In genomic region chr12:53506881-53507719, GRCh38 we compare ENCODE assay signal across 24 cellular contexts. TPM values are rescaled to one million over a fixed set of nuclear protein-coding genes. Genes with fewer than 3 reads are reported as not detected.
DNase-seq lines count a peak whose midpoint lies in the region; ATAC-seq and TF ChIP-seq lines count a peak whose summit lies in the region.
"Had no signal": no experiment of that assay in that cellular context is flagged by ENCODE, and none has a peak within 500 bp of the region (broad histone marks: within the 10 kb centered on the region; RNA-seq: fewer than 3 reads in every experiment).

Gene NPFF (minus strand): TSS chr12:53507484. CDS start chr12:53507474, 10 bp downstream.

- H2BK15ac ChIP-seq in mesenchymal stem cell (ENCODE audit: low read depth, poor library complexity, severe bottlenecking), result no peak within 1 kb of the TSS

- no peak within 1 kb of the TSS for H2BK5ac ChIP-seq in mesenchymal stem cell (ENCODE audit: low read depth, low read length, poor library complexity, severe bottlenecking)

- H3K36me3 ChIP-seq in mesenchymal stem cell (ENCODE audit: control insufficient read depth in 1 of 2, insufficient read depth in 2 of 2, low read depth in 1 of 2, low read length in 2 of 2), result peaks cover 70 to 72% of the 10 kb centered on the region in 2 experiments
- peaks cover 0 to 2% of the 10 kb centered on the region in 2 donors for H3K36me3 ChIP-seq in aorta (ENCODE audit: control insufficient read depth in 1 of 2, insufficient read depth in 2 of 2, low read length in 1 of 2)

- peak; percentile 66 for DNase-seq in Right ventricle myocardium inferior (ENCODE audit: missing footprints)
- DNase-seq in cardiac septum (ENCODE audit: low spot score), result no peak
- no peak for DNase-seq in WTC11 (ENCODE audit: low spot score)
- no peak for DNase-seq in mesenchymal stem cell
- DNase-seq in aorta, result peak; percentile 30 to 43
- DNase-seq in activated naive CD4-positive, alpha-beta T cell (lab: John Stamatoyannopoulos, UW), result no peak
- no peak for DNase-seq in NCI-H1105 treated with DMSO at 0.1 percent for 48 hours (lab: John Stamatoyannopoulos, UW)
- DNase-seq in KBM-7, result no peak
- DNase-seq: activated gamma-delta T cell, body of pancreas, Calu3, dermis blood vessel endothelial cell, esophagus squamous epithelium, GDM1, heart right ventricle, NCI-H187, NCI-H446 treated with DMSO at 0.1 percent for 48 hours, OCI-M1 had no signal

- no peak within 1 kb of the TSS for H3K23ac ChIP-seq in mesenchymal stem cell (ENCODE audit: low read length in 2 of 2)

- POLR2A ChIA-PET in WTC11 (lab: Charles Lee), result no interaction called here

- peak within 1 kb of the TSS; percentile 49; the same call in 1 of the 2 replicates for H3K27ac Mint-ChIP-seq in WTC11

- H3K4me1 Mint-ChIP-seq in WTC11, result peaks cover 6% of the 10 kb centered on the region

- no peak within 1 kb of the TSS for H3K18ac ChIP-seq in mesenchymal stem cell (ENCODE audit: low read depth in 1 of 2, low read length in 2 of 2)

- no peak within 1 kb of the TSS for H3K4me2 ChIP-seq in mesenchymal stem cell (ENCODE audit: low read length, poor library complexity, severe bottlenecking)

- H3K27ac ChIP-seq in mesenchymal stem cell (ENCODE audit: low read length, poor library complexity, severe bottlenecking) (no peak within 1 kb of the TSS), aorta (ENCODE audit: low read depth in 1 of 2, low read length in 2 of 2) (peak within 1 kb of the TSS in 1 of 2 donors; percentile 43)
- H3K27ac ChIP-seq: SJSA1 had no signal

- no peak within 1 kb of the TSS for H4K91ac ChIP-seq in mesenchymal stem cell (ENCODE audit: low read length)

- CTCF ChIA-PET in WTC11 (lab: Charles Lee), result interaction anchor here (0.7 to 6.8 kb wide), 6 partner anchors 8 to 180 kb away, joined by 3 to 99 read pairs (median 11); no protein-coding TSS in a partner anchor

- peaks cover 21% of the 10 kb centered on the region for H3K36me3 Mint-ChIP-seq in WTC11

- H3K27me3 Mint-ChIP-seq in WTC11 (ENCODE audit: low read depth), result no peaks in the 10 kb centered on the region

- no peak within 1 kb of the TSS for H4K8ac ChIP-seq in mesenchymal stem cell (ENCODE audit: low read length)

- H3K4me1 ChIP-seq in mesenchymal stem cell (ENCODE audit: control insufficient read depth, insufficient read depth, low read depth, low read length) (peaks cover 11% of the 10 kb centered on the region), aorta (ENCODE audit: control insufficient read depth in 1 of 2, insufficient read depth in 2 of 2, low read length in 2 of 2) (no peaks in the 10 kb centered on the region)

- no peak within 1 kb of the TSS for H2AFZ ChIP-seq in mesenchymal stem cell (ENCODE audit: low read depth, low read length)

- no peak within 1 kb of the TSS for H2BK12ac ChIP-seq in mesenchymal stem cell (ENCODE audit: low read length in 2 of 2)

- TF ChIP-seq CTCF in WTC11 (IDR thresholded peaks at IDR 0.05), result no peak

- ATAC-seq in Right ventricle myocardium inferior, result no peak
- ATAC-seq in WTC11, result peak; percentile 7; the same call in 1 of the 2 replicates
- ATAC-seq in aorta (ENCODE audit: low FRiP score), result no peak
- ATAC-seq: body of pancreas, heart right ventricle had no signal

- H3K4me3 ChIP-seq in mesenchymal stem cell (ENCODE audit: insufficient read depth in 1 of 2, low read depth in 1 of 2, low read length in 2 of 2), result no peak within 1 kb of the TSS
- no peak within 1 kb of the TSS for H3K4me3 ChIP-seq in aorta (ENCODE audit: low read length in 2 of 2)
- H3K4me3 ChIP-seq: body of pancreas, esophagus squamous epithelium, HAP-1, heart right ventricle, SJSA1 had no signal

- peak within 1 kb of the TSS; percentile 51 for H3K9ac ChIP-seq in mesenchymal stem cell (ENCODE audit: low read length)

- no peak within 1 kb of the TSS for H3K14ac ChIP-seq in mesenchymal stem cell (ENCODE audit: low read length in 2 of 2)

- 98% methylated on average over 11 of the region's 11 CpGs for WGBS in mesenchymal stem cell
- 80 to 84% methylated on average over 10 to 11 of the region's 11 CpGs for WGBS in aorta, 2 donors

- H2BK120ac ChIP-seq in mesenchymal stem cell (ENCODE audit: low read depth, low read length), result no peak within 1 kb of the TSS

- H3K9me3 Mint-ChIP-seq in WTC11, result no peaks in the 10 kb centered on the region

- intact Hi-C loops in Right ventricle myocardium inferior (cut with DNase I) (no loop called here), cardiac septum (cut with DNase I) (no loop called here), aorta (cut with DNase I) (loop anchor here (5.0 to 10.0 kb wide), 2 partner anchors 155 to 182 kb away; partner anchors contain the start of gene AAAS (in 2 of the 2))

- in situ Hi-C loops in KBM-7 (cut with MboI; ENCODE audit: low pct_unique_long_range_greater_than_20kb, low sequenced_read_pairs), result no loop called here

- H2AK5ac ChIP-seq in mesenchymal stem cell (ENCODE audit: low read length, severe bottlenecking), result no peak within 1 kb of the TSS

- H3K27me3 ChIP-seq in mesenchymal stem cell (ENCODE audit: control insufficient read depth in 1 of 2, insufficient read depth in 1 of 2, low read length in 2 of 2), result no peaks in the 10 kb centered on the region
- no peaks in the 10 kb centered on the region for H3K27me3 ChIP-seq in aorta (ENCODE audit: control insufficient read depth in 1 of 2, insufficient read depth in 2 of 2, low read length in 1 of 2)
- H3K27me3 ChIP-seq: body of pancreas, esophagus squamous epithelium, heart right ventricle, neutrophil, SJSA1 had no signal

- no peak within 1 kb of the TSS for H3K4ac ChIP-seq in mesenchymal stem cell (ENCODE audit: low read depth in 1 of 2, low read length in 2 of 2)

- no peaks in the 10 kb centered on the region for H3K9me3 ChIP-seq in mesenchymal stem cell (ENCODE audit: control insufficient read depth, low read length)
- no peaks in the 10 kb centered on the region for H3K9me3 ChIP-seq in aorta (ENCODE audit: control insufficient read depth, low read length)
- H3K9me3 ChIP-seq: body of pancreas, esophagus squamous epithelium, HAP-1, heart right ventricle, neutrophil, SJSA1 had no signal

- no peak within 1 kb of the TSS for H3K4me3 Mint-ChIP-seq in WTC11

- peaks cover 30% of the 10 kb centered on the region for H3K79me1 ChIP-seq in mesenchymal stem cell (replicated peaks; ENCODE audit: low read length, poor library complexity, severe bottlenecking)

TF ChIP-seq in WTC11, 78 proteins besides CTCF, POLR2A, EP300 and RAD21 (continues in another document):
- TF ChIP-seq TEAD1 (CRISPR knock-in tag; IDR thresholded peaks at IDR 0.05) (no peak), TEAD4 (CRISPR knock-in tag; IDR thresholded peaks at IDR 0.05) (no peak), FOXP1 (CRISPR knock-in tag; IDR thresholded peaks at IDR 0.05; ENCODE audit: borderline replicate concordance) (no peak; the same call in 1 of the 2 replicates), PREB (CRISPR knock-in tag; IDR thresholded peaks at IDR 0.05; ENCODE audit: borderline replicate concordance) (no peak), OVOL2 (CRISPR knock-in tag; IDR thresholded peaks at IDR 0.05; ENCODE audit: borderline replicate concordance) (no peak), ZNF396 (CRISPR knock-in tag; IDR thresholded peaks at IDR 0.05; ENCODE audit: borderline replicate concordance) (no peak), ZNF263 (CRISPR knock-in tag; IDR thresholded peaks at IDR 0.05; ENCODE audit: low read depth) (no peak), CREM (CRISPR knock-in tag; IDR thresholded peaks at IDR 0.05) (no peak), ESRRA (CRISPR knock-in tag; IDR thresholded peaks at IDR 0.05; ENCODE audit: borderline replicate concordance) (no peak), ZNF281 (CRISPR knock-in tag; IDR thresholded peaks at IDR 0.05) (no peak), HMGA2 (CRISPR knock-in tag; IDR thresholded peaks at IDR 0.05) (no peak), GRHL2 (CRISPR knock-in tag; IDR thresholded peaks at IDR 0.05; ENCODE audit: insufficient replicate concordance, severe bottlenecking) (no peak), GABPB1 (CRISPR knock-in tag; IDR thresholded peaks at IDR 0.05) (no peak), ZNF317 (CRISPR knock-in tag; IDR thresholded peaks at IDR 0.05; ENCODE audit: borderline replicate concordance, low read depth) (no peak), ETV6 (CRISPR knock-in tag; IDR thresholded peaks at IDR 0.05) (no peak)

RNA-seq across cellular contexts. Expression of gene NPFF, which starts in this region (rescaled TPM):
- total RNA-seq in Right ventricle myocardium inferior (not detected), cardiac septum (not detected), WTC11 (2021) (0.57 to 0.80 TPM (median 0.59 TPM) in 3 replicates), aorta (not detected)
- 0.25 TPM for polyA plus RNA-seq in mesenchymal stem cell (2013, experiment 1 of 2)
- polyA plus RNA-seq in mesenchymal stem cell (2013, experiment 2 of 2), result 0.67 TPM
- polyA plus RNA-seq in aorta, result 10 to 100 TPM in 1 of 2 donors, 1 to 10 TPM in 1; 5.1 to 14.4 TPM
- total RNA-seq: body of pancreas, Calu3, dermis blood vessel endothelial cell, heart right ventricle, MCF 10A, SJSA1, subcutaneous adipose tissue had no signal
- polyA plus RNA-seq: heart right ventricle, keratinocyte had no signal

Comparison
In these comparisons a context has a peak if more than half of its experiments do, and no peak if none do; other contexts are left out.
1. Peak in DNase-seq in Right ventricle myocardium inferior; RNA of the gene not detected or under 1 TPM.
2. Peak in ATAC-seq in WTC11; RNA of the gene not detected or under 1 TPM.
3. DNase-seq: peak in aorta (2 of 2); none in cardiac septum (single experiment), WTC11 (single experiment), mesenchymal stem cell (single experiment), activated naive CD4-positive, alpha-beta T cell (0 of 4), NCI-H1105 treated with DMSO at 0.1 percent for 48 hours (single experiment) and KBM-7 (single experiment).
4. intact Hi-C loops: an anchor here in aorta (5.0 to 10.0 kb wide); none called in Right ventricle myocardium inferior and cardiac septum.